In the genomic region with DNA sequence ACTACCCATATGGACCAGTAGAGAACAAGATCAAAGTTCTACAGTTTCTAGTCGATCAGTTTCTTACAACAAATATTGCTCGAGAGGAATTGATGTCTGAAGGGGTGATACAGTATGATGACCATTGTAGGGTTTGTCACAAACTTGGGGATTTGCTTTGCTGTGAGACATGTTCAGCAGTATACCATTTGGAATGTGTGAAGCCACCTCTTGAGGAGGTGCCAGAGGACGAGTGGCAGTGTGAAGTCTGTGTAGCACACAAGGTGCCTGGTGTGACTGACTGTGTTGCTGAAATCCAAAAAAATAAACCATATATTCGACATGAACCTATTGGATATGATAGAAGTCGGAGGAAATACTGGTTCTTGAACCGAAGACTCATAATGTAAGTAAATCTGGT, we compare ENCODE assay signal across 12 cellular contexts.
"Had no signal": no experiment of that assay in that cellular context is flagged by ENCODE, and none has a peak within 500 bp of the region (broad histone marks: within the 10 kb centered on the region; RNA-seq: fewer than 3 reads in every experiment).

No MANE protein-coding gene starts in this region.

- H3K9me3 ChIP-seq: vagina had no signal

- H3K4me3 ChIP-seq: coronary artery, heart right ventricle, skin epidermis, tibial artery, vagina had no signal

- ATAC-seq: heart right ventricle, left ventricle myocardium superior had no signal

- H3K27ac ChIP-seq: coronary artery, heart right ventricle, skin epidermis, tibial artery, vagina had no signal

- H3K27me3 ChIP-seq: heart right ventricle, tibial artery, vagina had no signal

- DNase-seq: activated CD4-positive, alpha-beta T cell treated with anti-CD3 and anti-CD28 coated beads, Interleukin-2, amount 50 U/mL, for 1 hour; activated gamma-delta T cell; activated T-cell treated with anti-CD3 and anti-CD28 coated beads, Interleukin-2, amount 50 U/mL, for 1 hour; effector CD8-positive, alpha-beta T cell; heart right ventricle; islet precursor cell; left ventricle myocardium superior; posterior cingulate gyrus; tibial artery had no signal
